ENCODE assay signal across 1 cellular context in the genomic region with DNA sequence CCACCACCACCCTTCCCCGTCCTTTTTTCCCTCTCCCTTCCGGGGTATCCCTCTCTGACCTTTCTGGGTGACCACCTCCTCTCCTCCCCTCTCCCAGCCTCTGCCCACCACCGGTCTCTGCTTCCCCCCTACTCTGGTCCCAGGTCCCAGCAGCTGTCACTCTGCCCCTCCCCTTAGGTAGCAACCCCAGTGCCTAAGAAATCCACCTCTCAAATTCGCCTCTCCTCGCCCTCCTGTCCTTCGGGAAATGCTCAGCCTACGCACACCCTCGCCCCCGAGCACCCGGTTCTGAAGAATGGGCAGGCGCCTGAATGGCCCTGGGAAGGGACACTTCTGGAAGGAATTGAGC.
A peak's percentile ranks its signal among the peaks of the same experiment; 100 is the strongest.
TF ChIP-seq lines count a peak whose summit lies in the region.

No MANE protein-coding gene starts in this region.

TF ChIP-seq in K562, 482 proteins besides CTCF, POLR2A, EP300 and RAD21:
- TF ChIP-seq HDGF (IDR thresholded peaks at IDR 0.05) (peak; percentile 62; the same call in 1 of the 2 replicates), ZFPM2 (CRISPR knock-in tag; IDR thresholded peaks at IDR 0.05) (no peak), ZBTB26 (CRISPR knock-in tag; IDR thresholded peaks at IDR 0.05) (no peak), ZNF766 (CRISPR knock-in tag; conservative IDR thresholded peaks at IDR 0.05) (peak; percentile 39; the same call in 1 of the 2 replicates), NFRKB (IDR thresholded peaks at IDR 0.05; ENCODE audit: low read depth) (peak; percentile 37; the same call in 1 of the 2 replicates), PKNOX1 (IDR thresholded peaks at IDR 0.05) (peak; percentile 81), LARP7 (IDR thresholded peaks at IDR 0.05) (0 out of 2 replicates have a peak, but pooled peaks have one; percentile 35), HDAC1 (IDR thresholded peaks at IDR 0.05) (peak in 1 of 2 experiments; percentile 10; a peak in 1 of 4 replicates), MCM5 (IDR thresholded peaks at IDR 0.05; ENCODE audit: low read depth) (no peak), ZBTB7A (IDR thresholded peaks at IDR 0.05; ENCODE audit: borderline replicate concordance, control insufficient read depth, low read depth, low read length) (peak; percentile 15; the same call in 1 of the 2 replicates)
- TF ChIP-seq, protein P1, sequence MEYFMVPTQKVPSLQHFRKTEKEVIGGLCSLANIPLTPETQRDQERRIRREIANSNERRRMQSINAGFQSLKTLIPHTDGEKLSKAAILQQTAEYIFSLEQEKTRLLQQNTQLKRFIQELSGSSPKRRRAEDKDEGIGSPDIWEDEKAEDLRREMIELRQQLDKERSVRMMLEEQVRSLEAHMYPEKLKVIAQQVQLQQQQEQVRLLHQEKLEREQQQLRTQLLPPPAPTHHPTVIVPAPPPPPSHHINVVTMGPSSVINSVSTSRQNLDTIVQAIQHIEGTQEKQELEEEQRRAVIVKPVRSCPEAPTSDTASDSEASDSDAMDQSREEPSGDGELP (CRISPR knock-in tag; IDR thresholded peaks at IDR 0.05; ENCODE audit: borderline replicate concordance) = peak; percentile 53; the same call in 1 of the 2 replicates
